Comparison of ENCODE assay signal across 14 cellular contexts in the genomic region with DNA sequence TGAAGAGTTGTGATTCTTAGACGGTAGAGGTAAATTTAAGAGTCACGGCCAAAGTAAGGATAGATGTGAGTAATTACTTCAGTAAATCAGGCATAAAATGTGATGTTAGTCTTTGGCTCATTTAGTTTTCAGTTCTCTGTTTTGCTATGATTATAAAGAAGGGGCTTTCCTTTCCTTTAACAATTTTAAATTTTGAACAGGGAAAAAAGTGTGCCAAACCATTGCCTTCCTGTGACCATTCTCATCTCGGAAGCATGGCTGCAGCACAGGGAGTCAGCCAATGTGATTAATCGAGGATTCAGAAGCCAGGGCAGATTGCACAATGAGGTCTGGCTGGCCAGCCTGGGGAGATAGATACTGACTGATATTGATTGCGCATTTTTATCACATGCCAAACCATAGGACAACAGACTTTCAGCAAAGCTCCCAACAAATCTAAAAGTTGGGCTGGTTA.
DNase-seq lines count a peak whose midpoint lies in the region; ATAC-seq and TF ChIP-seq lines count a peak whose summit lies in the region.
"Had no signal": no experiment of that assay in that cellular context is flagged by ENCODE, and none has a peak within 500 bp of the region (broad histone marks: within the 10 kb centered on the region; RNA-seq: fewer than 3 reads in every experiment).

No MANE protein-coding gene starts in this region.

- no peaks in the 10 kb centered on the region for H3K9me3 Mint-ChIP-seq in nephron
- H3K9me3 Mint-ChIP-seq: HFFc6 had no signal

- no peaks in the 10 kb centered on the region for H3K36me3 ChIP-seq in MG63

- H3K4me1 Mint-ChIP-seq in nephron = peaks cover 14% of the 10 kb centered on the region
- H3K4me1 Mint-ChIP-seq: activated naive CD8-positive, alpha-beta T cell treated with anti-CD3 and anti-CD28 coated beads, Interleukin-2, amount 50 U/mL, for 24 hours; T-cell had no signal

- H3K9me3 ChIP-seq in MG63 = no peaks in the 10 kb centered on the region
- H3K9me3 ChIP-seq: Caco-2 had no signal

- no peaks in the 10 kb centered on the region for H3K36me3 Mint-ChIP-seq in nephron (ENCODE audit: low read depth)
- H3K36me3 Mint-ChIP-seq: T-cell had no signal

- ATAC-seq in HG02884 (IDR thresholded peaks at IDR 0.05; ENCODE audit: unreplicated experiment) = no peak
- no peak for ATAC-seq in HG02840 (IDR thresholded peaks at IDR 0.05; ENCODE audit: low FRiP score, unreplicated experiment)
- ATAC-seq: activated naive CD8-positive, alpha-beta T cell treated with anti-CD3 and anti-CD28 coated beads, Interleukin-2, amount 50 U/mL, for 24 hours; T-cell had no signal

- no peaks in the 10 kb centered on the region for H3K27me3 ChIP-seq in MG63

- H3K27me3 Mint-ChIP-seq in nephron (ENCODE audit: low read depth) = no peaks in the 10 kb centered on the region
- H3K27me3 Mint-ChIP-seq: activated naive CD8-positive, alpha-beta T cell treated with anti-CD3 and anti-CD28 coated beads, Interleukin-2, amount 50 U/mL, for 24 hours; dendritic cell treated with granulocyte-macrophage colony-stimulating factor and Interleukin-4, amounts not matched to agents 40 ng/mL and 50 ng/mL, for 4 days; T-cell had no signal

- H3K27ac Mint-ChIP-seq in nephron = peak overlapping the region; percentile 45 to 59 (median 46)
- H3K27ac Mint-ChIP-seq: activated naive CD8-positive, alpha-beta T cell treated with anti-CD3 and anti-CD28 coated beads, Interleukin-2, amount 50 U/mL, for 24 hours; dendritic cell treated with granulocyte-macrophage colony-stimulating factor and Interleukin-4, amounts not matched to agents 40 ng/mL and 50 ng/mL, for 4 days; HFFc6; T-cell had no signal

- no peak for TF ChIP-seq CTCF in nephron (IDR thresholded peaks at IDR 0.05; ENCODE audit: unreplicated experiment in 3 of 3)

- no peak overlapping the region for H3K4me3 Mint-ChIP-seq in nephron
- H3K4me3 Mint-ChIP-seq: activated naive CD8-positive, alpha-beta T cell treated with anti-CD3 and anti-CD28 coated beads, Interleukin-2, amount 50 U/mL, for 24 hours; dendritic cell treated with granulocyte-macrophage colony-stimulating factor and Interleukin-4, amounts not matched to agents 40 ng/mL and 50 ng/mL, for 4 days; HFFc6; T-cell had no signal

- no peak overlapping the region for H3K4me3 ChIP-seq in MG63

- peak; percentile 64 for DNase-seq in AG20443 (ENCODE audit: low spot score)
- peak; percentile 4 for DNase-seq in MG63
- DNase-seq in fibroblast of gingiva (ENCODE audit: low read depth) = peak; percentile 39
- no peak for DNase-seq in SIG-M5 (lab: John Stamatoyannopoulos, UW)
- no peak for DNase-seq in NCI-H2171 treated with DMSO at 0.1 percent for 48 hours (lab: John Stamatoyannopoulos, UW)
- DNase-seq: activated naive CD8-positive, alpha-beta T cell treated with anti-CD3 and anti-CD28 coated beads, Interleukin-2, amount 50 U/mL, for 24 hours; Caco-2; HFFc6; occipital lobe; T-cell had no signal

Comparison
In these comparisons a context has a peak if more than half of its experiments do, and no peak if none do; other contexts are left out.
1. DNase-seq: peak in AG20443 (single experiment), MG63 (single experiment) and fibroblast of gingiva (single experiment); none in SIG-M5 (single experiment) and NCI-H2171 treated with DMSO at 0.1 percent for 48 hours (single experiment).